In genomic region chr1:16798050-16798449, GRCh38 we compare ENCODE assay signal across 2 cellular contexts. TPM values are rescaled to one million over a fixed set of nuclear protein-coding genes. Genes with fewer than 3 reads are reported as not detected.
"Had no signal": no experiment of that assay in that cellular context is flagged by ENCODE, and none has a peak within 500 bp of the region (broad histone marks: within the 10 kb centered on the region; RNA-seq: fewer than 3 reads in every experiment).

No MANE protein-coding gene starts in this region.

RNA-seq across cellular contexts. Expression of gene RNU1-4, which starts 57.7 kb away (rescaled TPM):
- polyA plus RNA-seq: adrenal gland, IgD-negative memory B cell had no signal
